In genomic region chr3:172142074-172143059, GRCh38 we compare ENCODE assay signal across 9 cellular contexts.
DNase-seq lines count a peak whose midpoint lies in the region; ATAC-seq, FAIRE-seq and TF ChIP-seq lines count a peak whose summit lies in the region.
"Had no signal": no experiment of that assay in that cellular context is flagged by ENCODE, and none has a peak within 500 bp of the region (broad histone marks: within the 10 kb centered on the region; RNA-seq: fewer than 3 reads in every experiment).

No MANE protein-coding gene starts in this region.

- H3K4me3 ChIP-seq in AG04450 (ENCODE audit: low read depth, low read length) (no peak overlapping the region), adrenal gland (no peak overlapping the region)

- H3K36me3 Mint-ChIP-seq in mesothelial cell of epicardium, result peaks cover 13% of the 10 kb centered on the region

- no peak for FAIRE-seq in frontal cortex (lab: Jason Lieb, UNC)
- FAIRE-seq: endometrium had no signal

- WGBS in adrenal gland, 4 donors, result 61 to 70% (median 65%) methylated on average over 9 of the region's 9 CpGs

- H3K9me3 Mint-ChIP-seq in mesothelial cell of epicardium, result peaks cover 4% of the 10 kb centered on the region

- no peak overlapping the region for H3K4me3 Mint-ChIP-seq in mesothelial cell of epicardium

- CTCF ChIA-PET in AG04450 (lab: Charles Lee), result interaction anchor here (0.9 kb wide), 1 partner anchor 25 kb away, joined by 3 read pairs; no protein-coding TSS in a partner anchor

- H3K27me3 Mint-ChIP-seq in mesothelial cell of epicardium (ENCODE audit: low read depth), result no peaks in the 10 kb centered on the region

- no peak for TF ChIP-seq POLR2A in adrenal gland (IDR thresholded peaks at IDR 0.05)

- TF ChIP-seq CTCF in AG04450 (IDR thresholded peaks at IDR 0.05; ENCODE audit: low read depth, low read length) (no peak), adrenal gland (IDR thresholded peaks at IDR 0.05) (no peak), mesothelial cell of epicardium (IDR thresholded peaks at IDR 0.05; ENCODE audit: unreplicated experiment) (no peak)

- ATAC-seq in GM19351 (IDR thresholded peaks at IDR 0.05; ENCODE audit: unreplicated experiment) (peak; percentile 80), HG03159 (IDR thresholded peaks at IDR 0.05; ENCODE audit: unreplicated experiment) (peak; percentile 83), sciatic nerve (no peak)

- H3K27me3 ChIP-seq in AG04450 (ENCODE audit: control insufficient read depth, insufficient read depth, low read length) (no peaks in the 10 kb centered on the region), adrenal gland (no peaks in the 10 kb centered on the region)

- POLR2A ChIA-PET in AG04450 (lab: Yijun Ruan, JAX), result interaction anchor here (1.3 kb wide), 1 partner anchor 13 kb away, joined by 3 read pairs; no protein-coding TSS in a partner anchor

- H3K36me3 ChIP-seq in adrenal gland (replicated peaks in 1 of 2), result no peaks in the 10 kb centered on the region

- DNase-seq in AG04450 (ENCODE audit: low read depth, low spot score), result peak; percentile 37
- no peak for DNase-seq in adrenal gland
- no peak for DNase-seq in mesothelial cell of epicardium (ENCODE audit: low spot score in 2 of 2, unreplicated experiment in 2 of 2)
- DNase-seq in frontal cortex (ENCODE audit: low spot score in 2 of 2), result no peak
- no peak for DNase-seq in sciatic nerve (ENCODE audit: low spot score)
- DNase-seq in HUDEP-2 (lab: John Stamatoyannopoulos, UW; ENCODE audit: unreplicated experiment in 76 of 76), result no peak

- peaks cover 64% of the 10 kb centered on the region for H3K4me1 Mint-ChIP-seq in mesothelial cell of epicardium

- intact Hi-C loops in adrenal gland (cut with DNase I) (no loop called here), sciatic nerve (cut with DNase I) (no loop called here)

- H3K27ac ChIP-seq in AG04450 (ENCODE audit: low read depth, low read length), result peak overlapping the region; percentile 66
- peak overlapping the region in 4 of 5 donors; percentile 27 to 87 (median 74) for H3K27ac ChIP-seq in adrenal gland

- H3K9me3 ChIP-seq in AG04450 (ENCODE audit: control insufficient read depth, insufficient read depth, low read length), result peaks cover 5% of the 10 kb centered on the region; the same call in 1 of the 2 replicates
- H3K9me3 ChIP-seq in adrenal gland (replicated peaks in 1 of 3), result no peaks in the 10 kb centered on the region

- H3K4me1 ChIP-seq in adrenal gland (replicated peaks in 1 of 2), result peaks cover 60 to 70% of the 10 kb centered on the region in 2 donors

- peak overlapping the region; percentile 93 for H3K27ac Mint-ChIP-seq in mesothelial cell of epicardium
